ENCODE assay signal across 8 cellular contexts in genomic region chr12:104286538-104287482, GRCh38. TPM values are rescaled to one million over a fixed set of nuclear protein-coding genes. Genes with fewer than 3 reads are reported as not detected.
A peak's percentile ranks its signal among the peaks of the same experiment; 100 is the strongest.
DNase-seq lines count a peak whose midpoint lies in the region; ATAC-seq and TF ChIP-seq lines count a peak whose summit lies in the region.

No MANE protein-coding gene starts in this region.

- no peaks in the 10 kb centered on the region for H3K9me3 ChIP-seq in WERI-Rb-1 (ENCODE audit: severe bottlenecking)
- H3K9me3 ChIP-seq in mammary epithelial cell (replicated peaks; ENCODE audit: insufficient read depth, low read length), result no peaks in the 10 kb centered on the region

- WGBS in mammary epithelial cell (ENCODE audit: low coverage, missing lambda C conversion rate), result 1% methylated on average over 26 of the region's 40 CpGs

- ATAC-seq in GM18870 (IDR thresholded peaks at IDR 0.05; ENCODE audit: unreplicated experiment) (peak; percentile 85), HG03108 (IDR thresholded peaks at IDR 0.05; ENCODE audit: unreplicated experiment) (peak; percentile 85)

- H4K20me1 ChIP-seq in mammary epithelial cell (ENCODE audit: insufficient read depth, low read length), result no peaks in the 10 kb centered on the region

- in situ Hi-C loops in mammary epithelial cell (cut with MboI; ENCODE audit: low sequenced_read_pairs in 2 of 2), result loop anchor here in 1 of 2 donors (5.0 kb wide), 1 partner anchor 70 kb away; the partner anchor contains the start of gene TXNRD1

- H3K4me2 ChIP-seq in mammary epithelial cell (ENCODE audit: insufficient read depth, low read depth, low read length), result peak overlapping the region; percentile 68

- peak overlapping the region; percentile 91 for H3K4me3 ChIP-seq in AG04449 (ENCODE audit: low read depth, low read length)
- peak overlapping the region; percentile 98 for H3K4me3 ChIP-seq in WERI-Rb-1 (ENCODE audit: low read depth, low read length)
- peak overlapping the region; percentile 60 to 100 (median 84) for H3K4me3 ChIP-seq in mammary epithelial cell (replicated peaks in 1 of 3; ENCODE audit: insufficient read depth in 1 of 3, low read depth in 2 of 3, low read length in 3 of 3)
- H3K4me3 ChIP-seq in skin epidermis, result peak overlapping the region; percentile 47 to 62 (median 58)

- H3K36me3 ChIP-seq in WERI-Rb-1 (peaks cover 14% of the 10 kb centered on the region), mammary epithelial cell (ENCODE audit: insufficient read depth, low read length) (peaks cover 3% of the 10 kb centered on the region)

- POLR2A ChIA-PET in AG04449 (lab: Yijun Ruan, JAX), result interaction anchor here (1.0 to 3.0 kb wide), 8 partner anchors 10 to 148 kb away, joined by 3 to 19 read pairs (median 6); partner anchors contain the start of genes EID3 and TXNRD1

- peaks cover 37% of the 10 kb centered on the region for H3K4me1 ChIP-seq in mammary epithelial cell (ENCODE audit: insufficient read depth, low read length)

- TF ChIP-seq CTCF in AG04449 (IDR thresholded peaks at IDR 0.05; ENCODE audit: insufficient read depth, low read length, missing control alignments) (no peak), WERI-Rb-1 (IDR thresholded peaks at IDR 0.05; ENCODE audit: low read depth, low read length) (no peak), mammary epithelial cell (conservative IDR thresholded peaks at IDR 0.05 in 1 of 2, IDR thresholded peaks at IDR 0.05 in 1 of 2; ENCODE audit: extremely low read depth in 1 of 2, insufficient read depth in 1 of 2, low read depth in 1 of 2, low read length in 2 of 2) (no peak)

- H3K79me2 ChIP-seq in mammary epithelial cell (ENCODE audit: insufficient read depth, low read length), result peaks cover 47% of the 10 kb centered on the region

- intact Hi-C loops in mammary epithelial cell (cut with micrococcal nuclease), result loop anchor here (1.0 to 5.0 kb wide), 5 partner anchors 23 to 230 kb away; partner anchors contain the start of genes NFYB and TXNRD1

- DNase-seq in AG04449 (ENCODE audit: low read depth, low spot score), result peak; percentile 91
- peak; percentile 97 for DNase-seq in NCI-H2171 treated with DMSO at 0.1 percent for 48 hours (lab: John Stamatoyannopoulos, UW)
- peak; percentile 92 for DNase-seq in WERI-Rb-1
- peak; percentile 97 for DNase-seq in mammary epithelial cell
- peak; percentile 87 for DNase-seq in iPS-NIHi11 (ENCODE audit: low spot score)

- H3K27ac ChIP-seq in WERI-Rb-1 (peak overlapping the region; percentile 90), mammary epithelial cell (ENCODE audit: insufficient read depth, low read depth, low read length) (peak overlapping the region; percentile 99), skin epidermis (peak overlapping the region in 20 of 21 experiments; percentile 72 to 96 (median 88))

- CTCF ChIA-PET in AG04449 (lab: Yijun Ruan, JAX), result interaction anchor here (0.7 to 3.4 kb wide), 9 partner anchors 9 to 87 kb away, joined by 3 to 19 read pairs (median 5); no protein-coding TSS in a partner anchor
- CTCF ChIA-PET in mammary epithelial cell (lab: Charles Lee; ENCODE audit: low non-redundant PET), result interaction anchor here (0.5 to 0.6 kb wide), 4 partner anchors 63 to 1008 kb away, joined by 3 to 5 read pairs (median 4); no protein-coding TSS in a partner anchor

- peak overlapping the region; percentile 20 for H2AFZ ChIP-seq in mammary epithelial cell (ENCODE audit: low read depth, low read length)

- dilution Hi-C loops in mammary epithelial cell (cut with HindIII; ENCODE audit: low sequenced_read_pairs), result loop anchor here (5.0 kb wide), 1 partner anchor 65 kb away; no protein-coding TSS in a partner anchor

- no peaks in the 10 kb centered on the region for H3K27me3 ChIP-seq in WERI-Rb-1 (ENCODE audit: insufficient read depth, low read depth, severe bottlenecking)
- H3K27me3 ChIP-seq in mammary epithelial cell (ENCODE audit: insufficient read depth, low read length), result no peaks in the 10 kb centered on the region

- H3K9ac ChIP-seq in mammary epithelial cell (ENCODE audit: insufficient read depth, low read length), result peak overlapping the region; percentile 100

- TSS peak; percentile 64 for BruUV-seq in mammary epithelial cell (replicated peaks; lab: Mats Ljungman, UMichigan)

RNA-seq across cellular contexts. Expression of gene EID3, which starts 16.7 kb away (rescaled TPM):
- 1 to 10 TPM; 5.3 to 6.3 TPM for total RNA-seq in mammary epithelial cell
- 0.95 TPM for polyA plus RNA-seq in mammary epithelial cell
- polyA minus RNA-seq in mammary epithelial cell, result not detected

Comparison
In these comparisons a context has a peak if more than half of its experiments do, and no peak if none do; other contexts are left out.
1. Peak in every context shown above with its lines: DNase-seq, ATAC-seq, H3K4me3 ChIP-seq and H3K27ac ChIP-seq.